In the genomic region with DNA sequence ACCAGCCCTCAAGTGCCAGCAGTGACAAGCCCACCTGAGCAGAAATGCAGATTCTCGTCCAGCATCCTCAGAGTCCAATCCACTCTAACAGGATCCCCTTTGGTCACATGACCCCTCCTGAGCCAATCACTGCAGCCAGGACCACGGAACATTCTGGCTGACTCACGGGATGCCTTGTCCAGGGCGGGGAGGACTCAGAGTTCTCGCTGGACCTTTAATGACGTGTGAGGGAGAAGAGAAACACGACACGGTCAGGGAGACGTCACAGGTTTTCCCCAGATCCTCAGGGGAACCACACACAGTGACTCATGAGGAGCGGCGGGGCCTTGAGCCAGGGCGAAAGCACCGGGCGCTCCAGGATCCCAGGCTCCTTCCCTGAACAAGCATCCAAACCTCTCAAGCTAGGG, we compare ENCODE assay signal across 8 cellular contexts.
DNase-seq lines count a peak whose midpoint lies in the region; ATAC-seq and TF ChIP-seq lines count a peak whose summit lies in the region.
"Had no signal": no experiment of that assay in that cellular context is flagged by ENCODE, and none has a peak within 500 bp of the region (broad histone marks: within the 10 kb centered on the region; RNA-seq: fewer than 3 reads in every experiment).

No MANE protein-coding gene starts in this region.

- DNase-seq in HT-29 (ENCODE audit: low spot score) (peak; percentile 83), adrenal gland (peak; percentile 24 to 71 (median 51)), kidney tubule cell (ENCODE audit: low spot score) (peak; percentile 80), thoracic aorta (ENCODE audit: low spot score) (peak; percentile 30), NOMO-1 treated with DMSO at 0.1 percent for 48 hours (lab: John Stamatoyannopoulos, UW; ENCODE audit: unreplicated experiment) (no peak)
- DNase-seq in CD4-positive, alpha-beta T cell: no peak
- DNase-seq: nucleus accumbens had no signal

- H3K9me3 Mint-ChIP-seq in CD4-positive, alpha-beta T cell: no peaks in the 10 kb centered on the region

- 36 to 50% (median 39%) methylated on average over 13 to 14 of the region's 14 CpGs for WGBS in adrenal gland, 4 donors

- peaks cover 12% of the 10 kb centered on the region for H3K27me3 Mint-ChIP-seq in CD4-positive, alpha-beta T cell

- TF ChIP-seq CTCF in adrenal gland (IDR thresholded peaks at IDR 0.05) (no peak), thoracic aorta (IDR thresholded peaks at IDR 0.05) (no peak)
- no peak for TF ChIP-seq CTCF in CD4-positive, alpha-beta T cell (IDR thresholded peaks at IDR 0.05)

- H3K4me3 Mint-ChIP-seq in CD4-positive, alpha-beta T cell: no peak overlapping the region

- H3K27ac ChIP-seq in adrenal gland (peak overlapping the region in 1 of 5 donors; percentile 40), thoracic aorta (no peak overlapping the region)
- no peak overlapping the region for H3K27ac ChIP-seq in CD4-positive, alpha-beta T cell (ENCODE audit: low read depth, low read length)

- POLR2A ChIA-PET in CD4-positive, alpha-beta T cell (lab: Charles Lee): no interaction called here

- H3K36me3 ChIP-seq in adrenal gland (replicated peaks in 1 of 2) (no peaks in the 10 kb centered on the region), thoracic aorta (no peaks in the 10 kb centered on the region)

- H3K4me1 Mint-ChIP-seq in CD4-positive, alpha-beta T cell (ENCODE audit: low read depth): no peaks in the 10 kb centered on the region

- H3K27ac Mint-ChIP-seq in CD4-positive, alpha-beta T cell: no peak overlapping the region

- H3K9me3 ChIP-seq in adrenal gland (replicated peaks in 1 of 3) (no peaks in the 10 kb centered on the region), thoracic aorta (no peaks in the 10 kb centered on the region)
- no peaks in the 10 kb centered on the region for H3K9me3 ChIP-seq in CD4-positive, alpha-beta T cell (ENCODE audit: control insufficient read depth, low read length)

- H3K4me1 ChIP-seq in adrenal gland (replicated peaks in 1 of 2) (peaks cover 0 to 3% of the 10 kb centered on the region in 2 donors), thoracic aorta (ENCODE audit: control insufficient read depth in 1 of 2, low read depth in 2 of 2) (peaks cover 3 to 13% of the 10 kb centered on the region in 2 donors)

- intact Hi-C loops in adrenal gland (cut with DNase I): no loop called here
- intact Hi-C loops in CD4-positive, alpha-beta T cell (cut with DNase I, micrococcal nuclease): no loop called here

- H3K4me3 ChIP-seq in adrenal gland (no peak overlapping the region), thoracic aorta (peak overlapping the region; percentile 43)

- H3K36me3 Mint-ChIP-seq in CD4-positive, alpha-beta T cell (ENCODE audit: low read depth): no peaks in the 10 kb centered on the region

- TF ChIP-seq POLR2A in adrenal gland (IDR thresholded peaks at IDR 0.05): no peak

- H3K27me3 ChIP-seq in adrenal gland (no peaks in the 10 kb centered on the region), thoracic aorta (replicated peaks; ENCODE audit: insufficient read depth) (no peaks in the 10 kb centered on the region)
- no peaks in the 10 kb centered on the region for H3K27me3 ChIP-seq in CD4-positive, alpha-beta T cell (ENCODE audit: control insufficient read depth, insufficient read depth, low read length)

- ATAC-seq in thoracic aorta (ENCODE audit: insufficient number of reproducible peaks, low FRiP score, low read depth): peak; percentile 91
- no peak for ATAC-seq in CD4-positive, alpha-beta T cell (ENCODE audit: poor library complexity)
- no peak for ATAC-seq in HG02610 (IDR thresholded peaks at IDR 0.05; ENCODE audit: unreplicated experiment)

- CTCF ChIA-PET in CD4-positive, alpha-beta T cell (lab: Charles Lee): no interaction called here

Comparison
In these comparisons a context has a peak if more than half of its experiments do, and no peak if none do; other contexts are left out.
1. DNase-seq: peak in HT-29 (single experiment), adrenal gland (7 of 7), kidney tubule cell (single experiment) and thoracic aorta (single experiment); none in CD4-positive, alpha-beta T cell (0 of 10) and NOMO-1 treated with DMSO at 0.1 percent for 48 hours (single experiment).